Comparison of ENCODE assay signal across 37 cellular contexts in genomic region chr5:59770953-59771352, GRCh38.
"Had no signal": no experiment of that assay in that cellular context is flagged by ENCODE, and none has a peak within 500 bp of the region (broad histone marks: within the 10 kb centered on the region; RNA-seq: fewer than 3 reads in every experiment).

No MANE protein-coding gene starts in this region.

- H3K4me1 ChIP-seq: ascending aorta had no signal

- ATAC-seq: activated CD8-positive, alpha-beta memory T cell treated with anti-CD3 and anti-CD28 coated beads, Interleukin-2, amount 10 ng/mL, durations not matched to agents 7 days and 5 days; activated CD8-positive, alpha-beta T cell treated with anti-CD3 and anti-CD28 coated beads for 36 hours; activated naive CD8-positive, alpha-beta T cell treated with anti-CD3 and anti-CD28 coated beads, Interleukin-2, amount 50 U/mL, for 24 hours; activated T-cell treated with anti-CD3 and anti-CD28 coated beads, Interleukin-2, amount 50 U/mL, for 4 hours had no signal

- H3K4me3 Mint-ChIP-seq: activated B cell treated with CpG ODN at 0.5 μM for 24 hours; activated CD4-positive, alpha-beta memory T cell treated with anti-CD3 and anti-CD28 coated beads for 36 hours; activated CD4-positive, alpha-beta T cell treated with anti-CD3 and anti-CD28 coated beads, Interleukin-2, amount 10 ng/mL, durations not matched to agents 24 days and 14 days; activated CD8-positive, alpha-beta memory T cell treated with anti-CD3 and anti-CD28 coated beads, Interleukin-2, amount 10 ng/mL, durations not matched to agents 7 days and 5 days; activated CD8-positive, alpha-beta T cell treated with anti-CD3 and anti-CD28 coated beads for 36 hours; activated naive CD4-positive, alpha-beta T cell treated with anti-CD3 and anti-CD28 coated beads, Interleukin-2, amount 10 ng/mL, durations not matched to agents 7 days and 5 days; activated naive CD4-positive, alpha-beta T cell treated with anti-CD3 and anti-CD28 coated beads, Interleukin-2, amount 50 U/mL, for 24 hours; activated naive CD8-positive, alpha-beta T cell; activated naive CD8-positive, alpha-beta T cell treated with anti-CD3 and anti-CD28 coated beads, Interleukin-2, amount 10 ng/mL, durations not matched to agents 7 days and 5 days; activated naive CD8-positive, alpha-beta T cell treated with anti-CD3 and anti-CD28 coated beads, Interleukin-2, amount 50 U/mL, for 24 hours; activated T-cell treated with anti-CD3 and anti-CD28 coated beads, Interleukin-2, amount 50 U/mL, for 4 hours; central memory CD8-positive, alpha-beta T cell; T-helper 1 cell treated with Interleukin-12 subunit alpha and Interleukin-12 subunit beta and Interleukin-4 antibody, amounts not matched to agents 30 μg/mL and 1 μg/mL, for 36 hours; T-helper 2 cell treated with Interferon-gamma antibody and Interleukin-4, amounts not matched to agents 5 μg/mL and 100 μg/mL, for 36 hours had no signal

- H3K36me3 ChIP-seq: ascending aorta, cardiac muscle cell had no signal

- H3K36me3 Mint-ChIP-seq: activated CD4-positive, alpha-beta memory T cell treated with anti-CD3 and anti-CD28 coated beads for 36 hours; activated CD8-positive, alpha-beta memory T cell treated with anti-CD3 and anti-CD28 coated beads, Interleukin-2, amount 10 ng/mL, durations not matched to agents 7 days and 5 days; activated naive CD4-positive, alpha-beta T cell treated with anti-CD3 and anti-CD28 coated beads, Interleukin-2, amount 10 ng/mL, durations not matched to agents 7 days and 5 days; activated naive CD4-positive, alpha-beta T cell treated with anti-CD3 and anti-CD28 coated beads, Interleukin-2, amount 50 U/mL, for 24 hours; activated naive CD8-positive, alpha-beta T cell; activated naive CD8-positive, alpha-beta T cell treated with anti-CD3 and anti-CD28 coated beads, Interleukin-2, amount 10 ng/mL, durations not matched to agents 7 days and 5 days; brain had no signal

- H3K27ac Mint-ChIP-seq: activated B cell treated with CpG ODN at 0.5 μM for 24 hours; activated CD4-positive, alpha-beta memory T cell treated with anti-CD3 and anti-CD28 coated beads for 36 hours; activated CD4-positive, alpha-beta T cell treated with anti-CD3 and anti-CD28 coated beads, Interleukin-2, amount 10 ng/mL, durations not matched to agents 24 days and 14 days; activated CD8-positive, alpha-beta memory T cell treated with anti-CD3 and anti-CD28 coated beads, Interleukin-2, amount 10 ng/mL, durations not matched to agents 7 days and 5 days; activated CD8-positive, alpha-beta T cell treated with anti-CD3 and anti-CD28 coated beads for 36 hours; activated naive CD4-positive, alpha-beta T cell treated with anti-CD3 and anti-CD28 coated beads, Interleukin-2, amount 10 ng/mL, durations not matched to agents 7 days and 5 days; activated naive CD4-positive, alpha-beta T cell treated with anti-CD3 and anti-CD28 coated beads, Interleukin-2, amount 50 U/mL, for 24 hours; activated naive CD8-positive, alpha-beta T cell; activated naive CD8-positive, alpha-beta T cell treated with anti-CD3 and anti-CD28 coated beads, Interleukin-2, amount 10 ng/mL, durations not matched to agents 7 days and 5 days; activated naive CD8-positive, alpha-beta T cell treated with anti-CD3 and anti-CD28 coated beads, Interleukin-2, amount 50 U/mL, for 24 hours; activated T-helper 2 cell treated with anti-CD3 and anti-CD28 coated beads, Interferon-gamma antibody, Interleukin-2, Interleukin-4, amounts not matched to agents 10 μg/mL and 5 μg/mL and 100 μg/mL, durations not matched to agents 14 hours and 24 hours and 36 hours; brain; T-helper 1 cell treated with Interleukin-12 subunit alpha and Interleukin-12 subunit beta and Interleukin-4 antibody, amounts not matched to agents 30 μg/mL and 1 μg/mL, for 36 hours; T-helper 2 cell treated with Interferon-gamma antibody and Interleukin-4, amounts not matched to agents 5 μg/mL and 100 μg/mL, for 36 hours had no signal

- H3K9me3 Mint-ChIP-seq: activated B cell treated with CpG ODN at 0.5 μM for 24 hours; activated CD4-positive, alpha-beta memory T cell treated with anti-CD3 and anti-CD28 coated beads for 36 hours; activated CD4-positive, alpha-beta T cell treated with anti-CD3 and anti-CD28 coated beads, Interleukin-2, amount 10 ng/mL, durations not matched to agents 24 days and 14 days; activated CD8-positive, alpha-beta T cell treated with anti-CD3 and anti-CD28 coated beads for 36 hours; activated naive CD4-positive, alpha-beta T cell treated with anti-CD3 and anti-CD28 coated beads, Interleukin-2, amount 10 ng/mL, durations not matched to agents 7 days and 5 days; activated naive CD4-positive, alpha-beta T cell treated with anti-CD3 and anti-CD28 coated beads, Interleukin-2, amount 50 U/mL, for 24 hours; activated naive CD8-positive, alpha-beta T cell treated with anti-CD3 and anti-CD28 coated beads, Interleukin-2, amount 10 ng/mL, durations not matched to agents 7 days and 5 days; activated naive CD8-positive, alpha-beta T cell treated with anti-CD3 and anti-CD28 coated beads, Interleukin-2, amount 50 U/mL, for 24 hours; activated T-cell treated with anti-CD3 and anti-CD28 coated beads, Interleukin-2, amount 50 U/mL, for 4 hours; activated T-helper 2 cell treated with anti-CD3 and anti-CD28 coated beads, Interferon-gamma antibody, Interleukin-2, Interleukin-4, amounts not matched to agents 10 μg/mL and 5 μg/mL and 100 μg/mL, durations not matched to agents 14 hours and 24 hours and 36 hours; brain; central memory CD8-positive, alpha-beta T cell; T-helper 1 cell treated with Interleukin-12 subunit alpha and Interleukin-12 subunit beta and Interleukin-4 antibody, amounts not matched to agents 30 μg/mL and 1 μg/mL, for 36 hours; T-helper 2 cell treated with Interferon-gamma antibody and Interleukin-4, amounts not matched to agents 5 μg/mL and 100 μg/mL, for 36 hours had no signal

- H3K27me3 ChIP-seq: ascending aorta had no signal

- FAIRE-seq: bronchial epithelial cell, TTC549 had no signal

- H3K4me1 Mint-ChIP-seq: activated CD8-positive, alpha-beta memory T cell treated with anti-CD3 and anti-CD28 coated beads, Interleukin-2, amount 10 ng/mL, durations not matched to agents 7 days and 5 days; central memory CD8-positive, alpha-beta T cell had no signal

- H3K27ac ChIP-seq: ascending aorta, cardiac muscle cell had no signal

- DNase-seq: activated B cell treated with CpG ODN at 0.5 μM for 24 hours; activated CD4-positive, alpha-beta memory T cell treated with anti-CD3 and anti-CD28 coated beads for 36 hours; activated CD4-positive, alpha-beta T cell treated with anti-CD3 and anti-CD28 coated beads for 4 hours; activated CD4-positive, alpha-beta T cell treated with anti-CD3 and anti-CD28 coated beads, Interleukin-2, amount 10 ng/mL, durations not matched to agents 24 days and 14 days; activated CD4-positive, alpha-beta T cell treated with anti-CD3 and anti-CD28 coated beads, Interleukin-2, amount 50 U/mL, for 1 hour; activated CD4-positive, alpha-beta T cell treated with anti-CD3 and anti-CD28 coated beads, Interleukin-2, amount 50 U/mL, for 4 hours; activated CD4-positive, CD25-positive, alpha-beta regulatory T cell treated with anti-CD3 and anti-CD28 coated beads, Interleukin-2, amount 50 U/mL, for 72 hours; activated CD8-positive, alpha-beta memory T cell treated with anti-CD3 and anti-CD28 coated beads for 24 hours; activated CD8-positive, alpha-beta memory T cell treated with anti-CD3 and anti-CD28 coated beads, Interleukin-2, amount 10 ng/mL, durations not matched to agents 7 days and 5 days; activated CD8-positive, alpha-beta memory T cell treated with anti-CD3 and anti-CD28 coated beads, Interleukin-2, amount 50 U/mL, for 48 hours; activated CD8-positive, alpha-beta T cell treated with anti-CD3 and anti-CD28 coated beads for 36 hours; activated effector memory CD4-positive, alpha-beta T cell treated with Interleukin-2 at 50 U/mL for 16 hours; activated gamma-delta T cell; activated naive CD4-positive, alpha-beta T cell treated with anti-CD3 and anti-CD28 coated beads, Interleukin-2, amount 10 ng/mL, durations not matched to agents 7 days and 5 days; activated naive CD4-positive, alpha-beta T cell treated with Interleukin-2 at 50 U/mL for 16 hours; activated naive CD8-positive, alpha-beta T cell treated with anti-CD3 and anti-CD28 coated beads, Interleukin-2, amount 10 ng/mL, durations not matched to agents 7 days and 5 days; activated naive CD8-positive, alpha-beta T cell treated with anti-CD3 and anti-CD28 coated beads, Interleukin-2, amount 50 U/mL, for 24 hours; activated T-cell treated with anti-CD3 and anti-CD28 coated beads, Interleukin-2, amount 50 U/mL, for 4 hours; amygdala; anterior cingulate cortex; caudate nucleus; cerebellar nuclear complex; SW 1271; T-helper 1 cell; T-helper 2 cell; T-helper 9 cell had no signal

- H3K4me3 ChIP-seq: ascending aorta, cardiac muscle cell had no signal

- H3K9me3 ChIP-seq: ascending aorta had no signal
